ENCODE assay signal across 8 cellular contexts in genomic region chr4:184649971-184650855, GRCh38. TPM values are rescaled to one million over a fixed set of nuclear protein-coding genes. Genes with fewer than 3 reads are reported as not detected.
DNase-seq lines count a peak whose midpoint lies in the region; ATAC-seq and TF ChIP-seq lines count a peak whose summit lies in the region.

No MANE protein-coding gene starts in this region.

- H3K9me3 Mint-ChIP-seq in IgD-negative memory B cell (no peaks in the 10 kb centered on the region), glutamatergic neuron (ENCODE audit: unreplicated experiment) (peaks cover 30% of the 10 kb centered on the region)
- H3K9me3 Mint-ChIP-seq in activated T-cell treated with anti-CD3 and anti-CD28 coated beads, Interleukin-2, amount 50 U/mL, for 72 hours, result no peaks in the 10 kb centered on the region

- no peak for TF ChIP-seq CTCF in glutamatergic neuron (IDR thresholded peaks at IDR 0.05; ENCODE audit: partially characterized antibody, unreplicated experiment)

- H3K4me1 Mint-ChIP-seq in IgD-negative memory B cell (peaks cover 33 to 40% (median 37%) of the 10 kb centered on the region in 3 donors), glutamatergic neuron (ENCODE audit: low read depth, unreplicated experiment) (peaks cover 22% of the 10 kb centered on the region)
- peaks cover 54% of the 10 kb centered on the region for H3K4me1 Mint-ChIP-seq in activated T-cell treated with anti-CD3 and anti-CD28 coated beads, Interleukin-2, amount 50 U/mL, for 72 hours (ENCODE audit: low read depth)

- peak; percentile 10 for ATAC-seq in GM21515 (IDR thresholded peaks at IDR 0.05; ENCODE audit: unreplicated experiment)
- ATAC-seq in activated T-cell treated with anti-CD3 and anti-CD28 coated beads, Interleukin-2, amount 50 U/mL, for 72 hours (replicated peaks in 1 of 2), result peak in 1 of 2 donors; percentile 0

- DNase-seq in NCI-H146 (lab: John Stamatoyannopoulos, UW) (peak; percentile 43), NCI-H146 treated with DMSO at 0.1 percent for 48 hours (lab: John Stamatoyannopoulos, UW; ENCODE audit: unreplicated experiment) (no peak), glutamatergic neuron (peak; percentile 30), renal cortical epithelial cell (ENCODE audit: low read depth) (peak; percentile 51), T-helper 9 cell (no peak)
- DNase-seq in activated T-cell treated with anti-CD3 and anti-CD28 coated beads, Interleukin-2, amount 50 U/mL, for 72 hours, result peak; percentile 20 to 32

- H3K4me3 Mint-ChIP-seq in IgD-negative memory B cell (peak overlapping the region; percentile 90 to 97 (median 95)), glutamatergic neuron (ENCODE audit: unreplicated experiment) (peak overlapping the region; percentile 95)
- H3K4me3 Mint-ChIP-seq in activated T-cell treated with anti-CD3 and anti-CD28 coated beads, Interleukin-2, amount 50 U/mL, for 72 hours, result peak overlapping the region; percentile 95 to 99

- H3K27ac Mint-ChIP-seq in IgD-negative memory B cell, result peak overlapping the region; percentile 75 to 94 (median 92)
- peak overlapping the region; percentile 89 for H3K27ac Mint-ChIP-seq in activated T-cell treated with anti-CD3 and anti-CD28 coated beads, Interleukin-2, amount 50 U/mL, for 72 hours
- H3K27ac Mint-ChIP-seq in glutamatergic neuron (ENCODE audit: unreplicated experiment), result peak overlapping the region; percentile 93

- H3K27me3 Mint-ChIP-seq in IgD-negative memory B cell (no peaks in the 10 kb centered on the region), glutamatergic neuron (ENCODE audit: unreplicated experiment) (peaks cover 14% of the 10 kb centered on the region)
- H3K27me3 Mint-ChIP-seq in activated T-cell treated with anti-CD3 and anti-CD28 coated beads, Interleukin-2, amount 50 U/mL, for 72 hours (ENCODE audit: low read depth), result no peaks in the 10 kb centered on the region

- peaks cover 11% of the 10 kb centered on the region for H3K36me3 Mint-ChIP-seq in IgD-negative memory B cell
- H3K36me3 Mint-ChIP-seq in activated T-cell treated with anti-CD3 and anti-CD28 coated beads, Interleukin-2, amount 50 U/mL, for 72 hours (ENCODE audit: insufficient read depth in 2 of 2), result peaks cover 16 to 17% of the 10 kb centered on the region in 2 donors
- H3K36me3 Mint-ChIP-seq in glutamatergic neuron (ENCODE audit: unreplicated experiment), result peaks cover 7% of the 10 kb centered on the region

RNA-seq across cellular contexts. Expression of gene PRIMPOL, which starts 0.7 kb away (rescaled TPM):
- 12.6 TPM for polyA plus RNA-seq in IgD-negative memory B cell
- total RNA-seq in activated T-cell treated with anti-CD3 and anti-CD28 coated beads, Interleukin-2, amount 50 U/mL, for 72 hours, result 10 to 100 TPM; 24.1 to 34.2 TPM
- 12.8 TPM for total RNA-seq in glutamatergic neuron (ENCODE audit: unreplicated experiment)
- total RNA-seq in renal cortical epithelial cell, result 12.2 and 13.0 TPM in 2 replicates

RNA-seq across cellular contexts. Expression of gene CASP3, which starts 1.0 kb away (rescaled TPM):
- polyA plus RNA-seq in IgD-negative memory B cell, result 4.2 TPM
- total RNA-seq in activated T-cell treated with anti-CD3 and anti-CD28 coated beads, Interleukin-2, amount 50 U/mL, for 72 hours, result 10 to 100 TPM; 48.9 to 50.6 TPM
- 311 TPM for total RNA-seq in glutamatergic neuron (ENCODE audit: unreplicated experiment)
- 54.8 and 115 TPM in 2 replicates for total RNA-seq in renal cortical epithelial cell

Comparison
In these comparisons a context has a peak if more than half of its experiments do, and no peak if none do; other contexts are left out.
1. DNase-seq: peak in NCI-H146 (single experiment), activated T-cell treated with anti-CD3 and anti-CD28 coated beads, Interleukin-2, amount 50 U/mL, for 72 hours (2 of 2), glutamatergic neuron (single experiment) and renal cortical epithelial cell (single experiment); none in NCI-H146 treated with DMSO at 0.1 percent for 48 hours (single experiment) and T-helper 9 cell (single experiment).
2. Peak in every context shown above with its lines, with median percentiles within 50 percentile points of each other: H3K27ac Mint-ChIP-seq and H3K4me3 Mint-ChIP-seq.